Comparison of ENCODE assay signal across 23 cellular contexts in the genomic region with DNA sequence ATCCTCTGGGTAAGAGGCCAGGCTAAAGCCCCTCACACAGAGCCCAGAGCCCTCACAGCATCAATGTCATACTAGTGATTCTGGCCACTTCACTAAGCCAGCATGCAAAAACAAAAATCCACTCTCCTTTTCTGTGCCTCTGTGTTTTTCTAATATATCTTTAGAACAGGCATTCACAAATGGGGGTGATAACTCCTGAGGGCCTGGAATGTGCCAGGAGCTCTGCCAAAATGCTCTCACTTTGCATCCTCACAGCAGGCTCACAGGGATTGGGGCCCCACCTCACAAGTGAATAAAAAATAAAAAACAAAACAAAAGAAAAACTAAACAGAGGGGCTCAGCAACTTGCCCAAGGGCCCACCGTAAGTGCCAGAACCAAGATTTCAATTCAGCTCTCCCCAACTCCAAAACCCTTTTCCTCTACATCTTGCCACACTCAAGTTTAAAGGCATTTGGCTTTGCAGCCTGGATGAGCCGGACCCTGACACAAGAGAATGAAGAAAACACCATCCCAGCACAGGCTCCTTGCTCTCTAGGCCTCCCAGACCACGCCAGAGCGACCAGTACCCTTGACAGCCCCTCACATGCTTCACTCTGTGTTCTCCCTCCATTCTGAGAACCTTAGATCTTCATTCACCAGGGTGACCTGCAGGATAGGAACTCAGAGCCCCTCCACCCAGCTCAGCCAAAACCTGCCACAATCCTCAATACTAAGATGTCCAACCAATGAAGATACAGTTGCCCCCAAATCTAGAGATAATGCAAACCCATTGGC. TPM values are rescaled to one million over a fixed set of nuclear protein-coding genes. Genes with fewer than 3 reads are reported as not detected.
"Had no signal": no experiment of that assay in that cellular context is flagged by ENCODE, and none has a peak within 500 bp of the region (broad histone marks: within the 10 kb centered on the region; RNA-seq: fewer than 3 reads in every experiment).

No MANE protein-coding gene starts in this region.

- H3K36me3 ChIP-seq: gastroesophageal sphincter, left lung, neutrophil, tibial nerve, upper lobe of right lung had no signal

- H3K27ac Mint-ChIP-seq: naive B cell; stimulated activated naive B cell treated with anti-CD40 and anti-IgM and Interleukin-4, amounts not matched to agents 10 μg/mL and 1 μg/mL and 100 μg/mL, for 72 hours had no signal

- H3K4me3 Mint-ChIP-seq: naive B cell; stimulated activated naive B cell treated with anti-CD40 and anti-IgM and Interleukin-4, amounts not matched to agents 10 μg/mL and 1 μg/mL and 100 μg/mL, for 72 hours; stimulated activated naive CD8-positive, alpha-beta T cell treated with anti-CD3 and anti-CD28 coated beads, Interleukin-15, amount 100 ng/mL, for 72 hours had no signal

- H3K27me3 ChIP-seq: dorsolateral prefrontal cortex, gastroesophageal sphincter, left lung, testis, tibial nerve, upper lobe of right lung had no signal

- H3K4me1 Mint-ChIP-seq: naive B cell; stimulated activated naive B cell treated with anti-CD40 and anti-IgM and Interleukin-4, amounts not matched to agents 10 μg/mL and 1 μg/mL and 100 μg/mL, for 72 hours had no signal

- H3K4me3 ChIP-seq: dorsolateral prefrontal cortex, gastroesophageal sphincter, left lung, lung, testis, tibial nerve, upper lobe of right lung had no signal

- H3K36me3 Mint-ChIP-seq: naive B cell; stimulated activated naive B cell treated with anti-CD40 and anti-IgM and Interleukin-4, amounts not matched to agents 10 μg/mL and 1 μg/mL and 100 μg/mL, for 72 hours had no signal

- H3K9me3 ChIP-seq: left lung, neutrophil, testis, upper lobe of right lung had no signal

- H3K27me3 Mint-ChIP-seq: stimulated activated naive CD8-positive, alpha-beta T cell treated with anti-CD3 and anti-CD28 coated beads, Interleukin-15, amount 100 ng/mL, for 72 hours had no signal

- DNase-seq: cortex of kidney; dorsolateral prefrontal cortex; effector CD8-positive, alpha-beta T cell; glutamatergic neuron; islet precursor cell; left lung; mesenchymal stem cell; naive B cell; posterior cingulate gyrus; stimulated activated CD4-positive, alpha-beta T cell treated with anti-CD3 and anti-CD28 coated beads, Interleukin-2, amount 100 ng/mL, for 24 hours; stimulated activated CD4-positive, alpha-beta T cell treated with anti-CD3 and anti-CD28 coated beads, Interleukin-4, amount 100 ng/mL, for 4 hours; stimulated activated naive B cell treated with anti-CD40 and anti-IgM and Interleukin-4, amounts not matched to agents 10 μg/mL and 1 μg/mL and 100 μg/mL, for 72 hours; stimulated activated naive CD8-positive, alpha-beta T cell treated with anti-CD3 and anti-CD28 coated beads, Interleukin-15, amount 100 ng/mL, for 72 hours; testis; upper lobe of right lung had no signal

- H3K27ac ChIP-seq: dorsolateral prefrontal cortex, gastroesophageal sphincter, left lung, neutrophil, testis, tibial nerve, upper lobe of right lung had no signal

- H3K4me1 ChIP-seq: left lung had no signal

- ATAC-seq: gastroesophageal sphincter; left lung; sciatic nerve; stimulated activated naive B cell treated with anti-CD40 and anti-IgM and Interleukin-4, amounts not matched to agents 10 μg/mL and 1 μg/mL and 100 μg/mL, for 72 hours; stimulated activated naive CD8-positive, alpha-beta T cell treated with anti-CD3 and anti-CD28 coated beads, Interleukin-15, amount 100 ng/mL, for 72 hours; upper lobe of right lung had no signal

RNA-seq across cellular contexts. Expression of a gene that starts 51.4 kb away (rescaled TPM):
- total RNA-seq: left lung, pulmonary artery endothelial cell, skeletal muscle tissue had no signal
- polyA plus RNA-seq: neural cell had no signal
